Comparison of ENCODE assay signal across 9 cellular contexts in genomic region chr1:92079441-92079840, GRCh38. TPM values are rescaled to one million over a fixed set of nuclear protein-coding genes. Genes with fewer than 3 reads are reported as not detected.
A peak's percentile ranks its signal among the peaks of the same experiment; 100 is the strongest.
DNase-seq lines count a peak whose midpoint lies in the region; ATAC-seq, FAIRE-seq and TF ChIP-seq lines count a peak whose summit lies in the region.
"Had no signal": no experiment of that assay in that cellular context is flagged by ENCODE, and none has a peak within 500 bp of the region (broad histone marks: within the 10 kb centered on the region; RNA-seq: fewer than 3 reads in every experiment).

No MANE protein-coding gene starts in this region.

- H2AFZ ChIP-seq in OCI-LY3 (ENCODE audit: low read depth, low read length) (peak overlapping the region; percentile 94), endothelial cell of umbilical vein (ENCODE audit: low read depth, low read length) (peak overlapping the region; percentile 99)

- H3K36me3 ChIP-seq in OCI-LY3 (replicated peaks; ENCODE audit: low read depth, low read length) (no peaks in the 10 kb centered on the region), endothelial cell of umbilical vein (ENCODE audit: control insufficient read depth in 2 of 2, extremely low read depth in 1 of 2, insufficient read depth in 2 of 2, low read length in 2 of 2) (no peaks in the 10 kb centered on the region)
- H3K36me3 ChIP-seq: upper lobe of left lung had no signal

- H3K9me3 ChIP-seq in OCI-LY3 (ENCODE audit: insufficient read depth, low read length) (no peaks in the 10 kb centered on the region), endothelial cell of umbilical vein (replicated peaks; ENCODE audit: control insufficient read depth, insufficient read depth, low read length) (no peaks in the 10 kb centered on the region)
- H3K9me3 ChIP-seq: upper lobe of left lung had no signal

- TF ChIP-seq POLR2A in endothelial cell of umbilical vein (IDR thresholded peaks at IDR 0.05; ENCODE audit: low read depth, low read length): no peak

- H3K4me2 ChIP-seq in OCI-LY3 (ENCODE audit: low read length): peak overlapping the region; percentile 74
- peak overlapping the region; percentile 71 for H3K4me2 ChIP-seq in endothelial cell of umbilical vein (ENCODE audit: insufficient read depth, low read length)

- POLR2A ChIA-PET in endothelial cell of umbilical vein (lab: Charles Lee): no interaction called here

- intact Hi-C loops in Calu3 (cut with micrococcal nuclease; ENCODE audit: unreplicated experiment): no loop called here
- intact Hi-C loops in endothelial cell of umbilical vein (cut with micrococcal nuclease): no loop called here

- no peaks in the 10 kb centered on the region for H3K9me1 ChIP-seq in endothelial cell of umbilical vein (replicated peaks; ENCODE audit: control insufficient read depth, extremely low read depth, insufficient read depth, low read length)

- dilution Hi-C loops in endothelial cell of umbilical vein (cut with MboI; ENCODE audit: extremely low pct_ligation_motif_present, low sequenced_read_pairs): no loop called here

- H3K36me3 Mint-ChIP-seq in Calu3 (ENCODE audit: insufficient read depth, unreplicated experiment): peaks cover 12% of the 10 kb centered on the region

- H3K4me3 Mint-ChIP-seq in Calu3 (ENCODE audit: low read depth, unreplicated experiment): peak overlapping the region; percentile 96

- H3K27me3 Mint-ChIP-seq in Calu3 (ENCODE audit: unreplicated experiment): no peaks in the 10 kb centered on the region

- H3K79me2 ChIP-seq in OCI-LY3 (ENCODE audit: low read length): no peaks in the 10 kb centered on the region
- H3K79me2 ChIP-seq in endothelial cell of umbilical vein (ENCODE audit: control insufficient read depth, insufficient read depth, low read length): no peaks in the 10 kb centered on the region

- no peak overlapping the region for H3K27ac Mint-ChIP-seq in Calu3 (ENCODE audit: unreplicated experiment)

- H3K27ac ChIP-seq in OCI-LY3 (ENCODE audit: low read length) (no peak overlapping the region), endothelial cell of umbilical vein (ENCODE audit: insufficient read depth, low read depth, low read length) (no peak overlapping the region)

- H4K20me1 ChIP-seq in OCI-LY3 (ENCODE audit: insufficient read depth, low read length) (no peaks in the 10 kb centered on the region), endothelial cell of umbilical vein (replicated peaks; ENCODE audit: control insufficient read depth, extremely low read depth, insufficient read depth, low read length) (no peaks in the 10 kb centered on the region)

- CTCF ChIA-PET in Calu3 (lab: Charles Lee): no interaction called here
- CTCF ChIA-PET in endothelial cell of umbilical vein (lab: Charles Lee): no interaction called here

- DNase-seq in Calu3: no peak
- DNase-seq in endothelial cell of umbilical vein (ENCODE audit: low read depth, low spot score): no peak
- no peak for DNase-seq in retinal pigment epithelial cell (ENCODE audit: low read depth)
- DNase-seq in glomerular visceral epithelial cell (ENCODE audit: extremely low spot score): no peak

- no peaks in the 10 kb centered on the region; the same call in 1 of the 2 replicates for H3K4me1 ChIP-seq in OCI-LY3 (ENCODE audit: low read length)
- H3K4me1 ChIP-seq in endothelial cell of umbilical vein (ENCODE audit: control insufficient read depth, extremely low read depth, insufficient read depth, low read length): peaks cover 2% of the 10 kb centered on the region

- BruUV-seq in Calu3 (replicated peaks; lab: Mats Ljungman, UMichigan) (no TSS peak), endothelial cell of umbilical vein (replicated peaks; lab: Mats Ljungman, UMichigan) (no TSS peak)

- no peaks in the 10 kb centered on the region for H3K4me1 Mint-ChIP-seq in Calu3 (ENCODE audit: low read depth, unreplicated experiment)

- no peak for ATAC-seq in HG03139 (IDR thresholded peaks at IDR 0.05; ENCODE audit: unreplicated experiment)
- no peak for ATAC-seq in GM18867 (IDR thresholded peaks at IDR 0.05; ENCODE audit: unreplicated experiment)
- ATAC-seq in GM21390 (IDR thresholded peaks at IDR 0.05; ENCODE audit: unreplicated experiment): no peak

- H3K27me3 ChIP-seq in OCI-LY3 (ENCODE audit: low read depth, low read length) (no peaks in the 10 kb centered on the region), endothelial cell of umbilical vein (ENCODE audit: control insufficient read depth in 2 of 2, insufficient read depth in 2 of 2, low read length in 2 of 2) (peaks cover 0 to 2% of the 10 kb centered on the region in 2 experiments)
- H3K27me3 ChIP-seq: upper lobe of left lung had no signal

- H3K4me3 ChIP-seq in OCI-LY3 (ENCODE audit: low read length) (peak overlapping the region; percentile 88), endothelial cell of umbilical vein (replicated peaks in 1 of 3; ENCODE audit: insufficient read depth in 1 of 3, low read depth in 1 of 3, low read length in 3 of 3) (no peak overlapping the region), retinal pigment epithelial cell (ENCODE audit: low read length) (peak overlapping the region; percentile 87)

- TF ChIP-seq CTCF in Calu3 (IDR thresholded peaks at IDR 0.05; ENCODE audit: unreplicated experiment) (no peak), OCI-LY3 (IDR thresholded peaks at IDR 0.05; ENCODE audit: low read depth, low read length) (no peak), endothelial cell of umbilical vein (IDR thresholded peaks at IDR 0.05; ENCODE audit: extremely low read depth in 1 of 2, insufficient read depth in 1 of 2, low read depth in 1 of 2, low read length in 2 of 2) (no peak), retinal pigment epithelial cell (conservative IDR thresholded peaks at IDR 0.05; ENCODE audit: low read depth, low read length) (no peak)

- H3K9ac ChIP-seq in OCI-LY3 (ENCODE audit: low read length) (no peak overlapping the region), endothelial cell of umbilical vein (replicated peaks; ENCODE audit: extremely low read depth, insufficient read depth, low read length) (no peak overlapping the region)

- FAIRE-seq in endothelial cell of umbilical vein (lab: Jason Lieb, UNC): no peak

- no peaks in the 10 kb centered on the region for H3K9me3 Mint-ChIP-seq in Calu3 (ENCODE audit: low read depth, unreplicated experiment)

TF ChIP-seq in endothelial cell of umbilical vein, 7 proteins besides CTCF, POLR2A, EP300 and RAD21:
- TF ChIP-seq MYC (IDR thresholded peaks at IDR 0.05; ENCODE audit: low read depth, low read length) (no peak), GATA2 (IDR thresholded peaks at IDR 0.05; ENCODE audit: insufficient read depth, insufficient read length, low read depth, low read length) (no peak), EZH2 (IDR thresholded peaks at IDR 0.05; ENCODE audit: borderline replicate concordance, low read depth, low read length, severe bottlenecking) (no peak), MAX (IDR thresholded peaks at IDR 0.05; ENCODE audit: insufficient read depth, insufficient read length) (no peak), JUN (IDR thresholded peaks at IDR 0.05; ENCODE audit: borderline replicate concordance, insufficient read depth, insufficient read length, low read depth) (no peak), POLR2AphosphoS5 (IDR thresholded peaks at IDR 0.05; ENCODE audit: insufficient read depth, low read depth, low read length) (no peak), FOS (IDR thresholded peaks at IDR 0.05; ENCODE audit: borderline replicate concordance, insufficient read depth, low read length) (no peak)

RNA-seq across cellular contexts. Expression of gene BTBD8, which starts 0.7 kb away (rescaled TPM):
- total RNA-seq in Calu3 (2022): 3.8 and 4.0 TPM in 2 replicates
- 1.5 and 1.7 TPM in 2 replicates for total RNA-seq in endothelial cell of umbilical vein
- 0.24 and 0.36 TPM in 2 replicates for polyA plus RNA-seq in endothelial cell of umbilical vein
- polyA plus RNA-seq in endothelial cell of umbilical vein (2011; cell fraction: cytosol; rRNA removed): 0.23 and 0.27 TPM in 2 replicates
- 1.3 and 1.9 TPM in 2 replicates for polyA plus RNA-seq in endothelial cell of umbilical vein (2011; cell fraction: nucleus; rRNA removed)
- 0.47 and 0.91 TPM in 2 replicates for polyA plus RNA-seq in endothelial cell of umbilical vein (2012)
- 0.73 and 1.2 TPM in 2 replicates for polyA minus RNA-seq in endothelial cell of umbilical vein
- polyA minus RNA-seq in endothelial cell of umbilical vein (2011; cell fraction: cytosol; rRNA and poly(A)+ RNA removed): 0.82 TPM
- polyA minus RNA-seq in endothelial cell of umbilical vein (2011; cell fraction: nucleus; rRNA and poly(A)+ RNA removed): 1.9 and 2.0 TPM in 2 replicates

RNA-seq across cellular contexts. Expression of gene SETSIP, which starts 4.2 kb away (rescaled TPM):
- not detected in 2 replicates for total RNA-seq in Calu3 (2022)
- total RNA-seq in endothelial cell of umbilical vein: not detected in 2 replicates
- not detected in 2 replicates for polyA plus RNA-seq in endothelial cell of umbilical vein
- polyA plus RNA-seq in endothelial cell of umbilical vein (2011; cell fraction: cytosol; rRNA removed): 0.08 TPM in 1 of 2 replicates, not detected in the other
- polyA plus RNA-seq in endothelial cell of umbilical vein (2011; cell fraction: nucleus; rRNA removed): not detected in 2 replicates
- 0.61 and 1.2 TPM in 2 replicates for polyA plus RNA-seq in endothelial cell of umbilical vein (2012)
- polyA minus RNA-seq in endothelial cell of umbilical vein: not detected in 2 replicates
- polyA minus RNA-seq in endothelial cell of umbilical vein (2011; cell fraction: cytosol; rRNA and poly(A)+ RNA removed): not detected
- polyA minus RNA-seq in endothelial cell of umbilical vein (2011; cell fraction: nucleus; rRNA and poly(A)+ RNA removed): not detected in 2 replicates
- total RNA-seq: upper lobe of left lung had no signal

RNA-seq across cellular contexts. Expression of gene EPHX4, which starts 49.7 kb away (rescaled TPM):
- total RNA-seq in Calu3 (2022): 4.4 and 5.3 TPM in 2 replicates
- total RNA-seq in endothelial cell of umbilical vein: 8.7 and 11.2 TPM in 2 replicates
- polyA plus RNA-seq in endothelial cell of umbilical vein: 4.3 and 4.5 TPM in 2 replicates
- polyA plus RNA-seq in endothelial cell of umbilical vein (2011; cell fraction: cytosol; rRNA removed): 3.4 and 3.8 TPM in 2 replicates
- 1.9 and 2.8 TPM in 2 replicates for polyA plus RNA-seq in endothelial cell of umbilical vein (2011; cell fraction: nucleus; rRNA removed)
- polyA plus RNA-seq in endothelial cell of umbilical vein (2012): 2.7 and 4.5 TPM in 2 replicates
- 2.3 and 2.9 TPM in 2 replicates for polyA minus RNA-seq in endothelial cell of umbilical vein
- not detected for polyA minus RNA-seq in endothelial cell of umbilical vein (2011; cell fraction: cytosol; rRNA and poly(A)+ RNA removed)
- 2.6 and 3.7 TPM in 2 replicates for polyA minus RNA-seq in endothelial cell of umbilical vein (2011; cell fraction: nucleus; rRNA and poly(A)+ RNA removed)

Comparison
In these comparisons a context has a peak if more than half of its experiments do, and no peak if none do; other contexts are left out.
1. H3K4me3 ChIP-seq: peak in OCI-LY3 (single experiment) and retinal pigment epithelial cell (single experiment); none in endothelial cell of umbilical vein (0 of 3).